Comparison of ENCODE assay signal across 16 cellular contexts in genomic region chr18:69491576-69491975, GRCh38.
A peak's percentile ranks its signal among the peaks of the same experiment; 100 is the strongest.
DNase-seq lines count a peak whose midpoint lies in the region; ATAC-seq and TF ChIP-seq lines count a peak whose summit lies in the region.
"Had no signal": no experiment of that assay in that cellular context is flagged by ENCODE, and none has a peak within 500 bp of the region (broad histone marks: within the 10 kb centered on the region; RNA-seq: fewer than 3 reads in every experiment).

No MANE protein-coding gene starts in this region.

- in situ Hi-C loops in IMR-90 (cut with MboI; ENCODE audit: low sequenced_read_pairs) = no loop called here

- H4K20me1 ChIP-seq in IMR-90 (ENCODE audit: insufficient read depth, low read length) = no peaks in the 10 kb centered on the region

- H3K27me3 ChIP-seq in IMR-90 (ENCODE audit: control insufficient read depth, insufficient read depth, low read length) = no peaks in the 10 kb centered on the region
- H3K27me3 ChIP-seq: BE2C had no signal

- no peak overlapping the region for H2AK9ac ChIP-seq in IMR-90 (replicated peaks; ENCODE audit: low read depth, low read length, poor library complexity)

- H3K14ac ChIP-seq in IMR-90 (replicated peaks; ENCODE audit: low read depth, low read length) = no peak overlapping the region

- TF ChIP-seq CTCF in IMR-90 (conservative IDR thresholded peaks at IDR 0.05; ENCODE audit: low read depth, low read length) (no peak), choroid plexus epithelial cell (conservative IDR thresholded peaks at IDR 0.05; ENCODE audit: low read depth, low read length) (no peak), fibroblast of villous mesenchyme (IDR thresholded peaks at IDR 0.05; ENCODE audit: insufficient read depth, low read depth, low read length) (no peak)

- CTCF ChIA-PET in IMR-90 (lab: Yijun Ruan, JAX) = no interaction called here

- no peak overlapping the region for H3K4me3 ChIP-seq in IMR-90 (ENCODE audit: insufficient read depth, low read depth, low read length)
- no peak overlapping the region for H3K4me3 ChIP-seq in choroid plexus epithelial cell (ENCODE audit: low read depth, low read length)
- no peak overlapping the region for H3K4me3 ChIP-seq in fibroblast of villous mesenchyme (ENCODE audit: low read depth, low read length)
- H3K4me3 ChIP-seq: GM23338, K562 had no signal

- no peak overlapping the region for H3K56ac ChIP-seq in IMR-90 (ENCODE audit: extremely low read depth, insufficient read depth, low read length)

- H4K91ac ChIP-seq in IMR-90 (ENCODE audit: insufficient read depth, low read depth, low read length) = no peak overlapping the region

- no peak overlapping the region for H2BK20ac ChIP-seq in IMR-90 (ENCODE audit: low read depth, low read length)

- no TSS peak for BruUV-seq in IMR-90 (replicated peaks; lab: Mats Ljungman, UMichigan)

- H2AFZ ChIP-seq in IMR-90 (replicated peaks; ENCODE audit: low read length, poor library complexity) = no peak overlapping the region
- H2AFZ ChIP-seq: GM23338 had no signal

- H3K36me3 ChIP-seq in IMR-90 (ENCODE audit: control insufficient read depth, insufficient read depth, low read length) = no peaks in the 10 kb centered on the region
- H3K36me3 ChIP-seq: BE2C had no signal

- H4K5ac ChIP-seq in IMR-90 (ENCODE audit: low read depth, low read length) = no peak overlapping the region

- H3K23ac ChIP-seq in IMR-90 (ENCODE audit: low read depth, low read length) = no peak overlapping the region

- H2BK15ac ChIP-seq in IMR-90 (ENCODE audit: low read depth, low read length) = no peak overlapping the region

- no peak overlapping the region for H4K8ac ChIP-seq in IMR-90 (ENCODE audit: low read depth in 2 of 2, low read length in 2 of 2)

- no peak for TF ChIP-seq RAD21 in IMR-90 (IDR thresholded peaks at IDR 0.05; ENCODE audit: low read length)

- no peak overlapping the region for H2BK5ac ChIP-seq in IMR-90 (ENCODE audit: low read depth, low read length, poor library complexity, severe bottlenecking)

- peaks cover 6% of the 10 kb centered on the region for H3K9me3 ChIP-seq in IMR-90 (ENCODE audit: control insufficient read depth, insufficient read depth, low read length)
- H3K9me3 ChIP-seq: BE2C had no signal

- ATAC-seq in IMR-90 (ENCODE audit: low read depth) (peak; percentile 28), GM18505 (IDR thresholded peaks at IDR 0.05; ENCODE audit: unreplicated experiment) (no peak)
- ATAC-seq: GM23338, K562 had no signal

- H3K4me1 ChIP-seq in IMR-90 (ENCODE audit: control insufficient read depth, insufficient read depth, low read length) = peaks cover 3% of the 10 kb centered on the region
- H3K4me1 ChIP-seq: BE2C had no signal

- H3K9me1 ChIP-seq in IMR-90 (ENCODE audit: insufficient read depth, low read length) = 0 out of 2 replicates have a peak, but pooled peaks cover 2% of the 10 kb centered on the region

- intact Hi-C loops in IMR-90 (cut with micrococcal nuclease) = loop anchor here (10.0 kb wide), 1 partner anchor 593 kb away; no protein-coding TSS in a partner anchor

- H3K27ac ChIP-seq in IMR-90 (ENCODE audit: insufficient read depth, low read length) = no peak overlapping the region
- H3K27ac ChIP-seq: C4-2B had no signal

- peak overlapping the region; percentile 3; the same call in 1 of the 2 replicates for H3K4me2 ChIP-seq in IMR-90 (ENCODE audit: low read depth, low read length)
- H3K4me2 ChIP-seq: GM23338 had no signal

- no peak overlapping the region for H2BK120ac ChIP-seq in IMR-90 (ENCODE audit: low read depth, low read length)

- POLR2A ChIA-PET in IMR-90 (lab: Charles Lee; ENCODE audit: unreplicated experiment) = no interaction called here

- WGBS in IMR-90 (ENCODE audit: extremely low coverage in 2 of 2, insufficient read length in 1 of 2), 2 experiments = no CpG with 5 or more reads among the region's 2 CpGs

- no peak overlapping the region for H3K18ac ChIP-seq in IMR-90 (ENCODE audit: low read depth, low read length)

- dilution Hi-C loops in IMR-90 (cut with HindIII; ENCODE audit: low sequenced_read_pairs, unreplicated experiment) = no loop called here

- H3K9ac ChIP-seq in IMR-90 (ENCODE audit: low read depth, low read length) = no peak overlapping the region

- no peaks in the 10 kb centered on the region for H3K79me1 ChIP-seq in IMR-90 (ENCODE audit: low read depth in 1 of 2, low read length in 2 of 2)

- no peak for DNase-seq in IMR-90
- DNase-seq in choroid plexus epithelial cell (ENCODE audit: low read depth) = peak; percentile 4
- peak; percentile 8 for DNase-seq in fibroblast of villous mesenchyme (ENCODE audit: low read depth)
- no peak for DNase-seq in GDM1 (lab: John Stamatoyannopoulos, UW)
- DNase-seq in EL = no peak
- no peak for DNase-seq in AML-193 (lab: John Stamatoyannopoulos, UW)
- DNase-seq: ACHN; BE2C; CD4-positive, alpha-beta memory T cell; DMS79; H9; Karpas-422 had no signal

- no peak overlapping the region for H2AK5ac ChIP-seq in IMR-90 (ENCODE audit: low read depth, low read length)

- H3K4ac ChIP-seq in IMR-90 (ENCODE audit: low read depth, low read length) = no peak overlapping the region

- TF ChIP-seq POLR2A in IMR-90 (IDR thresholded peaks at IDR 0.05; ENCODE audit: low read depth, low read length) = no peak
- no peak for TF ChIP-seq POLR2A in GM18505 (IDR thresholded peaks at IDR 0.05; ENCODE audit: borderline replicate concordance, extremely low read depth, insufficient read depth, insufficient read length)

TF ChIP-seq in IMR-90, 13 proteins besides CTCF, POLR2A, EP300 and RAD21:
- TF ChIP-seq, protein P1, sequence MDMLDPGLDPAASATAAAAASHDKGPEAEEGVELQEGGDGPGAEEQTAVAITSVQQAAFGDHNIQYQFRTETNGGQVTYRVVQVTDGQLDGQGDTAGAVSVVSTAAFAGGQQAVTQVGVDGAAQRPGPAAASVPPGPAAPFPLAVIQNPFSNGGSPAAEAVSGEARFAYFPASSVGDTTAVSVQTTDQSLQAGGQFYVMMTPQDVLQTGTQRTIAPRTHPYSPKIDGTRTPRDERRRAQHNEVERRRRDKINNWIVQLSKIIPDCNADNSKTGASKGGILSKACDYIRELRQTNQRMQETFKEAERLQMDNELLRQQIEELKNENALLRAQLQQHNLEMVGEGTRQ (IDR thresholded peaks at IDR 0.05; ENCODE audit: low read depth, low read length) = no peak
- TF ChIP-seq MAZ (IDR thresholded peaks at IDR 0.05; ENCODE audit: borderline replicate concordance, low read depth, low read length) = no peak
- no peak for TF ChIP-seq FOS (IDR thresholded peaks at IDR 0.05; ENCODE audit: low read depth, low read length)
- no peak for TF ChIP-seq MAFK (IDR thresholded peaks at IDR 0.05; ENCODE audit: low read depth, low read length)
- TF ChIP-seq CHD1 (IDR thresholded peaks at IDR 0.05; ENCODE audit: low read depth, low read length) = no peak
- TF ChIP-seq CEBPB (IDR thresholded peaks at IDR 0.05; ENCODE audit: low read depth, low read length) = no peak
- no peak for TF ChIP-seq NFE2L2 (IDR thresholded peaks at IDR 0.05; ENCODE audit: low read depth, low read length)
- TF ChIP-seq RCOR1 (IDR thresholded peaks at IDR 0.05; ENCODE audit: insufficient replicate concordance, low read length) = no peak
- TF ChIP-seq MXI1 (IDR thresholded peaks at IDR 0.05; ENCODE audit: borderline replicate concordance, low read depth, low read length) = no peak
- TF ChIP-seq SMC3 (IDR thresholded peaks at IDR 0.05; ENCODE audit: low read depth, low read length) = no peak
- TF ChIP-seq RFX5 (IDR thresholded peaks at IDR 0.05; ENCODE audit: low read depth, low read length) = no peak
- TF ChIP-seq BHLHE40 (IDR thresholded peaks at IDR 0.05; ENCODE audit: low read depth, low read length) = no peak
- no peak for TF ChIP-seq ELK1 (IDR thresholded peaks at IDR 0.05; ENCODE audit: borderline replicate concordance, low read depth, low read length)

Comparison
In these comparisons a context has a peak if more than half of its experiments do, and no peak if none do; other contexts are left out.
1. DNase-seq: peak in choroid plexus epithelial cell (single experiment) and fibroblast of villous mesenchyme (single experiment); none in IMR-90 (single experiment), GDM1 (single experiment), EL (single experiment) and AML-193 (0 of 2).